In the genomic region with DNA sequence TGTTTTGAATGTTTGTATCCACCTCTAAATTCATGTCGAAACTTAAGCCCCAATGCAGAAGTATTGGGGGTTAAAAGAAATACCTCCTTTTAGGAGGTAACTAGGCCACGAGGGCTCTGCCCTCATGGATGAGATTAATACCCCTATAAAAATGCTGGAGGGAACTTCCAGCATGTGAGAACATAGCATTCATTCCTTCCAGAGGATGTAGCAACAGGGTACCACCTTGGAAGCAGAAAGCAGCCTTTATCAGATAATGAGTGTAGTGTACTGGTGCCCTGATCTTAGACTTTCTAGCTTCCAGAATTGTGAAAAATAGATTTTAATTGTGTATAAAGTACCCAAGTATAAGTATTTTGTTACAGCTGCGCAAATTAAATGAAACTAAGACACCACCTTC, we compare ENCODE assay signal across 28 cellular contexts.
"Had no signal": no experiment of that assay in that cellular context is flagged by ENCODE, and none has a peak within 500 bp of the region (broad histone marks: within the 10 kb centered on the region; RNA-seq: fewer than 3 reads in every experiment).

No MANE protein-coding gene starts in this region.

- H3K9me3 ChIP-seq: colonic mucosa, esophagus muscularis mucosa, esophagus squamous epithelium, gastrocnemius medialis, heart right ventricle had no signal

- H3K4me1 ChIP-seq: colonic mucosa, esophagus muscularis mucosa, esophagus squamous epithelium, foreskin keratinocyte, gastrocnemius medialis, heart left ventricle, heart right ventricle had no signal

- H3K4me3 ChIP-seq: colonic mucosa, coronary artery, dorsolateral prefrontal cortex, esophagus muscularis mucosa, esophagus squamous epithelium, gastrocnemius medialis, heart left ventricle, heart right ventricle had no signal

- H3K27ac ChIP-seq: colonic mucosa, coronary artery, dorsolateral prefrontal cortex, epithelial cell of prostate, esophagus muscularis mucosa, esophagus squamous epithelium, foreskin keratinocyte, gastrocnemius medialis, heart left ventricle, heart right ventricle had no signal

- H3K27me3 ChIP-seq: colonic mucosa, dorsolateral prefrontal cortex, esophagus muscularis mucosa, esophagus squamous epithelium, gastrocnemius medialis, heart left ventricle, heart right ventricle had no signal

- H3K36me3 ChIP-seq: colonic mucosa, esophagus muscularis mucosa, esophagus squamous epithelium, gastrocnemius medialis, heart left ventricle, heart right ventricle had no signal

- FAIRE-seq: colon, endometrium, endothelial cell of umbilical vein, frontal cortex had no signal

- H3K4me3 Mint-ChIP-seq: dendritic cell treated with granulocyte-macrophage colony-stimulating factor and Interleukin-4, amounts not matched to agents 40 ng/mL and 50 ng/mL, for 4 days; effector memory CD8-positive, alpha-beta T cell; endodermal cell had no signal

- H3K27ac Mint-ChIP-seq: dendritic cell treated with granulocyte-macrophage colony-stimulating factor and Interleukin-4, amounts not matched to agents 40 ng/mL and 50 ng/mL, for 4 days; effector memory CD8-positive, alpha-beta T cell; endodermal cell had no signal

- ATAC-seq: effector memory CD8-positive, alpha-beta T cell; esophagus mucosa; foreskin keratinocyte; gastrocnemius medialis; heart left ventricle; heart right ventricle had no signal

- DNase-seq: colonic mucosa; cortex of kidney; dermis blood vessel endothelial cell; dorsolateral prefrontal cortex; effector CD4-positive, alpha-beta T cell; effector CD8-positive, alpha-beta T cell; effector memory CD4-positive, alpha-beta T cell; effector memory CD8-positive, alpha-beta T cell; endodermal cell; erythroblast; esophagus squamous epithelium; foreskin fibroblast; foreskin keratinocyte; foreskin melanocyte; gastrocnemius medialis; glutamatergic neuron; head of caudate nucleus; heart left ventricle; heart right ventricle had no signal
